10 cellular contexts compared by ENCODE assay signal in the genomic region with DNA sequence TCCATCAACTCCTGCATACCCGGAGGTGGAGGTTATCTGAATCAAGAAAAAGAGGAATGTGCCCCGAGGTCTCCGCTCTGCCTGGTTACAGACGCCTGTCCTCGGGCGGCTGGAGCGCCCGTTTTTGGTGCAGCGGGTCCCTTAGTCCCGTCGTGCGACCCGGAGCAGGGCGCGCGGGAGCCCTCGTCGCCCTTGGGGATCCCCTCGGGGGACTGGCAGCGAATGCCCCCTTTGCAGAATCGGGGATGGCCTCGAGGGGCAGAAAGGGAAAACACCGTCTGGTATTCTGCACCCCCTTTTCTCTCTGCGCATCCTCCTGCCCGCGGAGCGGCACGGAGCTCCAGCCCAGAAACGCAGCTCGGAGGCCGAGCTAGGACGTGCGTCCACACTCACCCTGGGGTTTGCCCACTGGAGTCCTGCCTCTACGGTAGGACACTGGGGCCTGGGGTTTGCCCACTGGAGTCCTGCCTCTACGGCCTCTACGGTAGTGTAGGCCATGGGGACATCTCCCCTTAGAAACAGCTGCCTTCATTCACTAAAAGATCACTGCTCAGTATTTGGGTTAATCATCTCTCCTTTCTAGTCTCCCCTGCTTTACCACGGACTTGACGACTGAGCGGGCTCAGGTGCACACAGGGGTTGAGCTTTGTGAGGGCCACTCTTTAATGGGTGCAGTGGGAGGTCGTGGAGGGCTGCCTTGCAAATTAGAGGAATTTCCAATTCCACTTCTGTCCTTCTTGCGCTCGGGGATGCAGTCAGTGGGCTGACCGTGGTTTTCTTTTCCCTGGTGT. TPM values are rescaled to one million over a fixed set of nuclear protein-coding genes. Genes with fewer than 3 reads are reported as not detected.
A peak's percentile ranks its signal among the peaks of the same experiment; 100 is the strongest.
DNase-seq lines count a peak whose midpoint lies in the region; ATAC-seq, FAIRE-seq and TF ChIP-seq lines count a peak whose summit lies in the region.
"Had no signal": no experiment of that assay in that cellular context is flagged by ENCODE, and none has a peak within 500 bp of the region (broad histone marks: within the 10 kb centered on the region; RNA-seq: fewer than 3 reads in every experiment).

No MANE protein-coding gene starts in this region.

- H3K9me3 Mint-ChIP-seq in activated T-helper 2 cell treated with anti-CD3 and anti-CD28 coated beads, Interferon-gamma antibody, Interleukin-2, Interleukin-4, amounts not matched to agents 10 μg/mL and 5 μg/mL and 100 μg/mL, durations not matched to agents 14 hours and 24 hours and 36 hours, result no peaks in the 10 kb centered on the region

- 3% methylated on average over 43 of the region's 43 CpGs for WGBS in hepatocyte (ENCODE audit: low lambda C conversion rate, missing lambda C conversion rate)
- WGBS in sigmoid colon, 2 donors, result 12% methylated on average over 43 of the region's 43 CpGs

- peaks cover 34% of the 10 kb centered on the region for H4K20me1 ChIP-seq in hepatocyte (ENCODE audit: insufficient read depth, poor library complexity, severe bottlenecking)

- FAIRE-seq in H54 (lab: Jason Lieb, UNC), result no peak
- FAIRE-seq: GM18507, K562 had no signal

- peak overlapping the region; percentile 79 for H3K4me3 Mint-ChIP-seq in activated T-helper 2 cell treated with anti-CD3 and anti-CD28 coated beads, Interferon-gamma antibody, Interleukin-2, Interleukin-4, amounts not matched to agents 10 μg/mL and 5 μg/mL and 100 μg/mL, durations not matched to agents 14 hours and 24 hours and 36 hours (ENCODE audit: low read depth)

- H2AFZ ChIP-seq in hepatocyte, result peak overlapping the region; percentile 45

- H3K36me3 Mint-ChIP-seq in activated T-helper 2 cell treated with anti-CD3 and anti-CD28 coated beads, Interferon-gamma antibody, Interleukin-2, Interleukin-4, amounts not matched to agents 10 μg/mL and 5 μg/mL and 100 μg/mL, durations not matched to agents 14 hours and 24 hours and 36 hours (ENCODE audit: low read depth), result no peaks in the 10 kb centered on the region

- H3K27me3 ChIP-seq in hepatocyte (no peaks in the 10 kb centered on the region), sigmoid colon (no peaks in the 10 kb centered on the region)

- no peak for TF ChIP-seq EP300 in sigmoid colon (IDR thresholded peaks at IDR 0.05)

- DNase-seq in activated T-helper 2 cell treated with anti-CD3 and anti-CD28 coated beads, Interferon-gamma antibody, Interleukin-2, Interleukin-4, amounts not matched to agents 10 μg/mL and 5 μg/mL and 100 μg/mL, durations not matched to agents 14 hours and 24 hours and 36 hours (ENCODE audit: low spot score), result no peak
- DNase-seq in hepatocyte (ENCODE audit: low spot score) (peak; percentile 19), sigmoid colon (no peak), H54 (ENCODE audit: insufficient read length, low spot score) (no peak), medulla oblongata (ENCODE audit: extremely low spot score) (no peak)

- H3K27ac ChIP-seq in hepatocyte, result no peak overlapping the region
- peak overlapping the region; percentile 94 to 98 (median 94) for H3K27ac ChIP-seq in sigmoid colon

- no peaks in the 10 kb centered on the region for H3K9me2 ChIP-seq in hepatocyte (replicated peaks; ENCODE audit: insufficient read depth)

- ATAC-seq in GM18861 (IDR thresholded peaks at IDR 0.05; ENCODE audit: unreplicated experiment) (no peak), HG02588 (IDR thresholded peaks at IDR 0.05; ENCODE audit: unreplicated experiment) (no peak)

- H3K27me3 Mint-ChIP-seq in activated T-helper 2 cell treated with anti-CD3 and anti-CD28 coated beads, Interferon-gamma antibody, Interleukin-2, Interleukin-4, amounts not matched to agents 10 μg/mL and 5 μg/mL and 100 μg/mL, durations not matched to agents 14 hours and 24 hours and 36 hours (ENCODE audit: low read depth), result peaks cover 56% of the 10 kb centered on the region

- H3K27ac Mint-ChIP-seq in activated T-helper 2 cell treated with anti-CD3 and anti-CD28 coated beads, Interferon-gamma antibody, Interleukin-2, Interleukin-4, amounts not matched to agents 10 μg/mL and 5 μg/mL and 100 μg/mL, durations not matched to agents 14 hours and 24 hours and 36 hours, result no peak overlapping the region

- no peak for TF ChIP-seq CTCF in hepatocyte (IDR thresholded peaks at IDR 0.05; ENCODE audit: poor library complexity)
- TF ChIP-seq CTCF in sigmoid colon (IDR thresholded peaks at IDR 0.05), result no peak

- H3K4me3 ChIP-seq in GM08714 (ENCODE audit: low read length), result peak overlapping the region; percentile 6; the same call in 1 of the 2 replicates
- H3K4me3 ChIP-seq in hepatocyte, result peak overlapping the region; percentile 72
- peak overlapping the region; percentile 85 to 93 (median 90) for H3K4me3 ChIP-seq in sigmoid colon
- H3K4me3 ChIP-seq: K562 had no signal

- H3K9me3 ChIP-seq in hepatocyte (ENCODE audit: low read depth), result no peaks in the 10 kb centered on the region
- no peaks in the 10 kb centered on the region for H3K9me3 ChIP-seq in sigmoid colon

- H3K4me2 ChIP-seq in hepatocyte, result peak overlapping the region; percentile 97

- H3K79me2 ChIP-seq in hepatocyte, result peaks cover 62% of the 10 kb centered on the region

- peaks cover 6% of the 10 kb centered on the region for H3K4me1 Mint-ChIP-seq in activated T-helper 2 cell treated with anti-CD3 and anti-CD28 coated beads, Interferon-gamma antibody, Interleukin-2, Interleukin-4, amounts not matched to agents 10 μg/mL and 5 μg/mL and 100 μg/mL, durations not matched to agents 14 hours and 24 hours and 36 hours (ENCODE audit: low read depth)

- H3K36me3 ChIP-seq in hepatocyte (replicated peaks; ENCODE audit: insufficient read depth, low read depth) (no peaks in the 10 kb centered on the region), sigmoid colon (no peaks in the 10 kb centered on the region)

- intact Hi-C loops in activated T-helper 2 cell treated with anti-CD3 and anti-CD28 coated beads, Interferon-gamma antibody, Interleukin-2, Interleukin-4, amounts not matched to agents 10 μg/mL and 5 μg/mL and 100 μg/mL, durations not matched to agents 14 hours and 24 hours and 36 hours (cut with micrococcal nuclease), result loop anchor here (10.0 kb wide), 2 partner anchors 621 to 811 kb away; a partner anchor contains a TSS
- intact Hi-C loops in sigmoid colon (cut with DNase I), result loop anchor here (1.0 to 10.0 kb wide), 7 partner anchors 73 to 625 kb away; no protein-coding TSS in a partner anchor

- no peak for TF ChIP-seq POLR2A in sigmoid colon (IDR thresholded peaks at IDR 0.05)
- TF ChIP-seq POLR2A in H54 (IDR thresholded peaks at IDR 0.05; ENCODE audit: low read depth, low read length), result no peak

- H3K4me1 ChIP-seq in hepatocyte (ENCODE audit: insufficient read depth) (no peaks in the 10 kb centered on the region), sigmoid colon (peaks cover 0 to 22% (median 16%) of the 10 kb centered on the region in 4 donors)

RNA-seq across cellular contexts. Expression of a gene that starts 2.4 kb away (rescaled TPM):
- total RNA-seq in activated T-helper 2 cell treated with anti-CD3 and anti-CD28 coated beads, Interferon-gamma antibody, Interleukin-2, Interleukin-4, amounts not matched to agents 10 μg/mL and 5 μg/mL and 100 μg/mL, durations not matched to agents 14 hours and 24 hours and 36 hours, result 5.1 and 5.3 TPM in 2 replicates
- 31.0 and 34.9 TPM in 2 replicates for total RNA-seq in hepatocyte
- 8.5 and 9.1 TPM in 2 replicates for polyA plus RNA-seq in hepatocyte
- 10 to 100 TPM; 62.7 to 76.3 (median 73.7) TPM for total RNA-seq in sigmoid colon
- 1 to 10 TPM in 2 of 3 donors, under 1 TPM in 1; 0.69 to 8.7 (median 1.2) TPM for polyA plus RNA-seq in sigmoid colon
- polyA plus RNA-seq: K562 had no signal

Comparison
In these comparisons a context has a peak if more than half of its experiments do, and no peak if none do; other contexts are left out.
1. H3K4me3 ChIP-seq: peak in every context shown above with its lines; median percentile 90 in sigmoid colon; 72 in hepatocyte; 6 in GM08714.